ENCODE assay signal across 9 cellular contexts in genomic region chr10:43255644-43256431, GRCh38. TPM values are rescaled to one million over a fixed set of nuclear protein-coding genes. Genes with fewer than 3 reads are reported as not detected.
A peak's percentile ranks its signal among the peaks of the same experiment; 100 is the strongest.
DNase-seq lines count a peak whose midpoint lies in the region; ATAC-seq and TF ChIP-seq lines count a peak whose summit lies in the region.
"Had no signal": no experiment of that assay in that cellular context is flagged by ENCODE, and none has a peak within 500 bp of the region (broad histone marks: within the 10 kb centered on the region; RNA-seq: fewer than 3 reads in every experiment).

No MANE protein-coding gene starts in this region.

- ATAC-seq in GM19463 (IDR thresholded peaks at IDR 0.05; ENCODE audit: unreplicated experiment) = peak; percentile 59
- peak; percentile 29 to 58 for ATAC-seq in left cardiac atrium
- no peak for ATAC-seq in GM19455 (IDR thresholded peaks at IDR 0.05; ENCODE audit: unreplicated experiment)

- no peak for TF ChIP-seq EP300 in Ishikawa (IDR thresholded peaks at IDR 0.05; ENCODE audit: borderline replicate concordance)

- intact Hi-C loops in left cardiac atrium (cut with DNase I) = no loop called here

- H3K4me3 Mint-ChIP-seq in activated CD4-positive, alpha-beta T cell treated with anti-CD3 and anti-CD28 coated beads, Interleukin-2, amount 10 ng/mL, durations not matched to agents 7 days and 5 days = no peak overlapping the region
- H3K4me3 Mint-ChIP-seq: activated naive CD4-positive, alpha-beta T cell treated with anti-CD3 and anti-CD28 coated beads, Interleukin-2, amount 50 U/mL, for 24 hours had no signal

- no peaks in the 10 kb centered on the region for H3K36me3 Mint-ChIP-seq in activated CD4-positive, alpha-beta T cell treated with anti-CD3 and anti-CD28 coated beads, Interleukin-2, amount 10 ng/mL, durations not matched to agents 7 days and 5 days (ENCODE audit: low read depth)
- H3K36me3 Mint-ChIP-seq: activated naive CD4-positive, alpha-beta T cell treated with anti-CD3 and anti-CD28 coated beads, Interleukin-2, amount 50 U/mL, for 24 hours had no signal

- H3K27me3 Mint-ChIP-seq in activated CD4-positive, alpha-beta T cell treated with anti-CD3 and anti-CD28 coated beads, Interleukin-2, amount 10 ng/mL, durations not matched to agents 7 days and 5 days = no peaks in the 10 kb centered on the region
- H3K27me3 Mint-ChIP-seq: activated naive CD4-positive, alpha-beta T cell treated with anti-CD3 and anti-CD28 coated beads, Interleukin-2, amount 50 U/mL, for 24 hours had no signal

- peak; percentile 67 for TF ChIP-seq RAD21 in Ishikawa (IDR thresholded peaks at IDR 0.05; ENCODE audit: low read depth)

- no peaks in the 10 kb centered on the region for H3K9me3 Mint-ChIP-seq in activated CD4-positive, alpha-beta T cell treated with anti-CD3 and anti-CD28 coated beads, Interleukin-2, amount 10 ng/mL, durations not matched to agents 7 days and 5 days
- H3K9me3 Mint-ChIP-seq: activated naive CD4-positive, alpha-beta T cell treated with anti-CD3 and anti-CD28 coated beads, Interleukin-2, amount 50 U/mL, for 24 hours had no signal

- no peak overlapping the region for H3K27ac Mint-ChIP-seq in activated CD4-positive, alpha-beta T cell treated with anti-CD3 and anti-CD28 coated beads, Interleukin-2, amount 10 ng/mL, durations not matched to agents 7 days and 5 days

- peaks cover 8% of the 10 kb centered on the region for H3K4me1 Mint-ChIP-seq in activated CD4-positive, alpha-beta T cell treated with anti-CD3 and anti-CD28 coated beads, Interleukin-2, amount 10 ng/mL, durations not matched to agents 7 days and 5 days
- H3K4me1 Mint-ChIP-seq: activated naive CD4-positive, alpha-beta T cell treated with anti-CD3 and anti-CD28 coated beads, Interleukin-2, amount 50 U/mL, for 24 hours had no signal

- POLR2A ChIA-PET in activated CD4-positive, alpha-beta T cell treated with anti-CD3 and anti-CD28 coated beads, Interleukin-2, amount 10 ng/mL, durations not matched to agents 7 days and 5 days (lab: Charles Lee) = no interaction called here

- CTCF ChIA-PET in activated CD4-positive, alpha-beta T cell treated with anti-CD3 and anti-CD28 coated beads, Interleukin-2, amount 10 ng/mL, durations not matched to agents 7 days and 5 days (lab: Charles Lee) = interaction anchor here (0.6 to 1.4 kb wide), 8 partner anchors 9 to 197 kb away, joined by 3 to 5 read pairs (median 3); partner anchors contain the start of gene RASGEF1A

- DNase-seq in NCI-H82 (lab: John Stamatoyannopoulos, UW) (peak; percentile 69), NCI-H82 treated with DMSO at 0.1 percent for 48 hours (lab: John Stamatoyannopoulos, UW; ENCODE audit: unreplicated experiment) (no peak), left cardiac atrium (peak; percentile 8)
- peak; percentile 61 for DNase-seq in activated CD4-positive, alpha-beta T cell treated with anti-CD3 and anti-CD28 coated beads, Interleukin-2, amount 10 ng/mL, durations not matched to agents 7 days and 5 days
- peak; percentile 63 for DNase-seq in stimulated activated CD8-positive, alpha-beta memory T cell treated with anti-CD3 and anti-CD28 coated beads, Interleukin-4, amount 100 ng/mL, for 48 hours

TF ChIP-seq in Ishikawa, 13 proteins besides CTCF, POLR2A, EP300 and RAD21:
- TF ChIP-seq YY1 (IDR thresholded peaks at IDR 0.05; ENCODE audit: low read depth) (no peak), CEBPB (IDR thresholded peaks at IDR 0.05) (no peak), TCF12 (IDR thresholded peaks at IDR 0.05; ENCODE audit: low read depth) (no peak), FOXM1 (IDR thresholded peaks at IDR 0.05; ENCODE audit: borderline replicate concordance, low read depth) (no peak), USF1 (IDR thresholded peaks at IDR 0.05) (no peak), NFIC (IDR thresholded peaks at IDR 0.05) (no peak), TAF1 (IDR thresholded peaks at IDR 0.05; ENCODE audit: low read depth) (no peak), ZBTB7A (IDR thresholded peaks at IDR 0.05; ENCODE audit: low read depth) (no peak), EGR1 (IDR thresholded peaks at IDR 0.05) (no peak)

RNA-seq across cellular contexts. Expression of gene RASGEF1A, which starts 11.0 kb away (rescaled TPM):
- 1 to 10 TPM; 1.6 to 2.3 TPM for total RNA-seq in activated CD4-positive, alpha-beta T cell treated with anti-CD3 and anti-CD28 coated beads, Interleukin-2, amount 10 ng/mL, durations not matched to agents 7 days and 5 days
- 1 to 10 TPM; 1.4 to 2.0 TPM for total RNA-seq in left cardiac atrium
